Comparison of ENCODE assay signal across 13 cellular contexts in the genomic region with DNA sequence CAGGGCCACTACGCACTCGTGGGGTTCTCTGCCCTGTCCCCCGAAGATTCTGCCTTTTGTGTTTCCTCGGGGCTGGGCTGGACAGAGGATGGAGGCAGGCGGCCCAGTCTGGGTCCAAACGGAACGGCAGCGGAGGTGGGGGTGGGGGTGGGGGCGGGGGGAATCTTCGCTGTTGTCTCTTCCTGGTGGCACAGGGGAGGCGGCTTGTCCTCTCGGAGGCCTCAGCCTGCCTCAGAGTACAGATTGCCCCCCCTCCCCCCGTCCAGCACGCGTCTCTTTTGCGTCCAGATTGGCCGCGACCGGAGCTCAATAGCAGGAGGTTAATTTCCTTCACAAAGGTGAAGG. TPM values are rescaled to one million over a fixed set of nuclear protein-coding genes. Genes with fewer than 3 reads are reported as not detected.
A peak's percentile ranks its signal among the peaks of the same experiment; 100 is the strongest.
DNase-seq lines count a peak whose midpoint lies in the region; TF ChIP-seq lines count a peak whose summit lies in the region.
"Had no signal": no experiment of that assay in that cellular context is flagged by ENCODE, and none has a peak within 500 bp of the region (broad histone marks: within the 10 kb centered on the region; RNA-seq: fewer than 3 reads in every experiment).

No MANE protein-coding gene starts in this region.

- peak; percentile 10 for DNase-seq in stimulated activated CD4-positive, alpha-beta T cell treated with anti-CD3 and anti-CD28 coated beads, Interleukin-15, amount 100 ng/mL, for 24 hours
- DNase-seq in stimulated activated CD4-positive, alpha-beta T cell treated with anti-CD3 and anti-CD28 coated beads, Interleukin-12 subunit alpha, Interleukin-12 subunit beta, amount 100 ng/mL, for 4 hours, result no peak
- DNase-seq in NCI-H524 treated with DMSO at 0.1 percent for 48 hours (lab: John Stamatoyannopoulos, UW) (peak; percentile 51), endodermal cell (no peak), type B pancreatic cell (ENCODE audit: extremely low spot score, unreplicated experiment) (no peak), midbrain (lab: John Stamatoyannopoulos, UW) (no peak), islet precursor cell (no peak), NCI-H2171 (lab: John Stamatoyannopoulos, UW) (no peak)
- DNase-seq: activated CD4-positive, CD25-positive, alpha-beta regulatory T cell treated with anti-CD3 and anti-CD28 coated beads, Interleukin-2, amount 50 U/mL, for 72 hours had no signal

- no peaks in the 10 kb centered on the region for H3K9me3 ChIP-seq in endodermal cell (ENCODE audit: control insufficient read depth, low read length)
- H3K9me3 ChIP-seq: adrenal gland had no signal

- H3K4me3 Mint-ChIP-seq in endodermal cell (peak overlapping the region; percentile 44), type B pancreatic cell (peak overlapping the region; percentile 78)

- H3K9ac ChIP-seq in endodermal cell (ENCODE audit: extremely low read depth, low read length, poor library complexity, severe bottlenecking), result no peak overlapping the region

- no peaks in the 10 kb centered on the region for H3K4me1 ChIP-seq in endodermal cell (ENCODE audit: control insufficient read depth, insufficient read depth, low read length)

- no peaks in the 10 kb centered on the region for H3K9me3 Mint-ChIP-seq in endodermal cell
- H3K9me3 Mint-ChIP-seq in type B pancreatic cell, result no peaks in the 10 kb centered on the region

- H3K36me3 ChIP-seq in endodermal cell (ENCODE audit: control insufficient read depth, insufficient read depth, low read length), result no peaks in the 10 kb centered on the region
- H3K36me3 ChIP-seq: adrenal gland had no signal

- H3K4me1 Mint-ChIP-seq in endodermal cell (peaks cover 18% of the 10 kb centered on the region), type B pancreatic cell (ENCODE audit: unreplicated experiment) (peaks cover 11% of the 10 kb centered on the region)

- H3K27ac ChIP-seq in endodermal cell (ENCODE audit: low read depth, low read length), result peak overlapping the region; percentile 90
- H3K27ac ChIP-seq: epithelial cell of prostate had no signal

- peaks cover 94% of the 10 kb centered on the region for H3K27me3 ChIP-seq in endodermal cell (ENCODE audit: control insufficient read depth, insufficient read depth, low read length, poor library complexity, severe bottlenecking)

- H3K27ac Mint-ChIP-seq in endodermal cell, result no peak overlapping the region
- no peak overlapping the region for H3K27ac Mint-ChIP-seq in type B pancreatic cell

- H3K36me3 Mint-ChIP-seq in endodermal cell (ENCODE audit: low read depth), result no peaks in the 10 kb centered on the region
- H3K36me3 Mint-ChIP-seq in type B pancreatic cell, result no peaks in the 10 kb centered on the region

- WGBS in endodermal cell (ENCODE audit: insufficient coverage in 1 of 2, insufficient read length in 1 of 2), 2 experiments, result 0 to 2% methylated on average over 2 to 13 of the region's 19 CpGs

- H3K27me3 Mint-ChIP-seq in endodermal cell (ENCODE audit: insufficient read depth), result peaks cover 88% of the 10 kb centered on the region
- peaks cover 80% of the 10 kb centered on the region for H3K27me3 Mint-ChIP-seq in type B pancreatic cell

- TF ChIP-seq CTCF in endodermal cell (conservative IDR thresholded peaks at IDR 0.05) (no peak), type B pancreatic cell (conservative IDR thresholded peaks at IDR 0.05) (no peak)

- H3K4me3 ChIP-seq in endodermal cell (ENCODE audit: low read length), result no peak overlapping the region

RNA-seq across cellular contexts. Expression of a gene that starts 1.4 kb away (rescaled TPM):
- total RNA-seq in endodermal cell (under 1 TPM; 0.35 to 0.73 TPM), type B pancreatic cell (ENCODE audit: low replicate concordance) (36.0 and 70.2 TPM in 2 replicates)
- 50.3 TPM for polyA plus RNA-seq in endodermal cell (2013, experiment 1 of 2)
- 46.7 TPM for polyA plus RNA-seq in endodermal cell (2013, experiment 2 of 2)
- total RNA-seq: osteocyte had no signal
- polyA plus RNA-seq: keratinocyte had no signal

Comparison
In these comparisons a context has a peak if more than half of its experiments do, and no peak if none do; other contexts are left out.
1. DNase-seq: peak in stimulated activated CD4-positive, alpha-beta T cell treated with anti-CD3 and anti-CD28 coated beads, Interleukin-15, amount 100 ng/mL, for 24 hours (single experiment) and NCI-H524 treated with DMSO at 0.1 percent for 48 hours (single experiment); none in stimulated activated CD4-positive, alpha-beta T cell treated with anti-CD3 and anti-CD28 coated beads, Interleukin-12 subunit alpha, Interleukin-12 subunit beta, amount 100 ng/mL, for 4 hours (single experiment), endodermal cell (single experiment), type B pancreatic cell (single experiment), midbrain (single experiment), islet precursor cell (single experiment) and NCI-H2171 (single experiment).
2. RNA of a gene that starts 1.4 kb away (total RNA-seq): 36.0 to 70.2 TPM in type B pancreatic cell; 0.35 to 0.73 TPM in endodermal cell; every median in the first group is over 10 times any median in the second.